ENCODE assay signal across 8 cellular contexts in genomic region chr3:49028673-49029562, GRCh38. TPM values are rescaled to one million over a fixed set of nuclear protein-coding genes. Genes with fewer than 3 reads are reported as not detected.
DNase-seq lines count a peak whose midpoint lies in the region; ATAC-seq lines count a peak whose summit lies in the region.

Gene IMPDH2 (minus strand): TSS chr3:49029398. CDS start chr3:49029350, 48 bp downstream.

- DNase-seq in DMS79 (lab: John Stamatoyannopoulos, UW) (peak; percentile 35), RKO (ENCODE audit: low spot score) (peak; percentile 94), activated T-helper 1 cell treated with Interleukin-2 at 50 U/mL for 16 hours (ENCODE audit: low read depth) (peak; percentile 90), fibroblast of gingiva (ENCODE audit: low read depth) (peak; percentile 93)
- DNase-seq in naive thymus-derived CD4-positive, alpha-beta T cell = peak; percentile 89 to 95 (median 93)

- no peaks in the 10 kb centered on the region for H3K9me3 ChIP-seq in KOPT-K1 (ENCODE audit: insufficient read depth, low read length, poor library complexity, severe bottlenecking)
- H3K9me3 ChIP-seq in naive thymus-derived CD4-positive, alpha-beta T cell (ENCODE audit: control insufficient read depth in 2 of 3, low read length in 3 of 3) = no peaks in the 10 kb centered on the region

- H3K4me3 Mint-ChIP-seq in naive thymus-derived CD4-positive, alpha-beta T cell = peak within 1 kb of the TSS; percentile 86 to 96 (median 94)
- H3K4me3 Mint-ChIP-seq in stimulated activated memory B cell treated with anti-CD40 and anti-IgM and Interleukin-4, amounts not matched to agents 10 μg/mL and 1 μg/mL and 100 μg/mL, for 72 hours = peak within 1 kb of the TSS; percentile 92

- peaks cover 10 to 11% of the 10 kb centered on the region in 2 donors for H3K4me1 ChIP-seq in naive thymus-derived CD4-positive, alpha-beta T cell (ENCODE audit: control insufficient read depth in 2 of 2, insufficient read depth in 2 of 2, low read length in 2 of 2)

- peak within 1 kb of the TSS; percentile 92 to 100 (median 98) for H3K27ac Mint-ChIP-seq in naive thymus-derived CD4-positive, alpha-beta T cell
- peak within 1 kb of the TSS; percentile 96 for H3K27ac Mint-ChIP-seq in stimulated activated memory B cell treated with anti-CD40 and anti-IgM and Interleukin-4, amounts not matched to agents 10 μg/mL and 1 μg/mL and 100 μg/mL, for 72 hours

- peak within 1 kb of the TSS; percentile 74 for H3K4me3 ChIP-seq in naive thymus-derived CD4-positive, alpha-beta T cell (ENCODE audit: low read length)

- H3K36me3 Mint-ChIP-seq in naive thymus-derived CD4-positive, alpha-beta T cell = peaks cover 0 to 46% (median 10%) of the 10 kb centered on the region in 5 donors
- peaks cover 65% of the 10 kb centered on the region for H3K36me3 Mint-ChIP-seq in stimulated activated memory B cell treated with anti-CD40 and anti-IgM and Interleukin-4, amounts not matched to agents 10 μg/mL and 1 μg/mL and 100 μg/mL, for 72 hours

- CTCF ChIA-PET in naive thymus-derived CD4-positive, alpha-beta T cell (lab: Charles Lee) = interaction anchor here (0.8 to 1.9 kb wide), 5 partner anchors 9 to 415 kb away, joined by 3 to 13 read pairs (median 4); partner anchors contain the start of genes P4HTM and WDR6

- H3K27ac ChIP-seq in KOPT-K1 (ENCODE audit: low read depth, low read length, poor library complexity, severe bottlenecking) = peak within 1 kb of the TSS; percentile 80
- H3K27ac ChIP-seq in naive thymus-derived CD4-positive, alpha-beta T cell (ENCODE audit: low read depth, low read length) = peak within 1 kb of the TSS; percentile 98

- intact Hi-C loops in naive thymus-derived CD4-positive, alpha-beta T cell (cut with micrococcal nuclease) = loop anchor here (1.0 to 10.0 kb wide), 10 partner anchors 8 to 1326 kb away; partner anchors contain the start of genes ARIH2 (in 1 of the 2), C3orf62 (in 1 of the 2), CYB561D2 (in 1 of the 2) and IP6K2 (in 1 of the 2)

- ATAC-seq in GM21737 (IDR thresholded peaks at IDR 0.05; ENCODE audit: unreplicated experiment) = peak; percentile 82
- peak; percentile 97 for ATAC-seq in naive thymus-derived CD4-positive, alpha-beta T cell
- ATAC-seq in stimulated activated memory B cell treated with anti-CD40 and anti-IgM and Interleukin-4, amounts not matched to agents 10 μg/mL and 1 μg/mL and 100 μg/mL, for 72 hours = peak; percentile 94

- POLR2A ChIA-PET in naive thymus-derived CD4-positive, alpha-beta T cell (lab: Charles Lee) = interaction anchor here (0.5 to 2.3 kb wide), 22 partner anchors 10 to 390 kb away, joined by 3 to 52 read pairs (median 4); partner anchors contain the start of genes ARIH2, DALRD3, P4HTM and QRICH1

- H3K4me1 Mint-ChIP-seq in naive thymus-derived CD4-positive, alpha-beta T cell = peaks cover 7 to 52% (median 34%) of the 10 kb centered on the region in 7 donors
- H3K4me1 Mint-ChIP-seq in stimulated activated memory B cell treated with anti-CD40 and anti-IgM and Interleukin-4, amounts not matched to agents 10 μg/mL and 1 μg/mL and 100 μg/mL, for 72 hours = peaks cover 60% of the 10 kb centered on the region

- peaks cover 89% of the 10 kb centered on the region for H3K36me3 ChIP-seq in KOPT-K1 (ENCODE audit: insufficient read depth, low read length)
- peaks cover 17 to 67% (median 32%) of the 10 kb centered on the region in 3 experiments for H3K36me3 ChIP-seq in naive thymus-derived CD4-positive, alpha-beta T cell (ENCODE audit: control insufficient read depth in 2 of 3, insufficient read depth in 3 of 3, low read length in 3 of 3)

- H3K27me3 ChIP-seq in naive thymus-derived CD4-positive, alpha-beta T cell (ENCODE audit: control insufficient read depth in 2 of 2, insufficient read depth in 2 of 2, low read length in 2 of 2) = no peaks in the 10 kb centered on the region

- H3K27me3 Mint-ChIP-seq in naive thymus-derived CD4-positive, alpha-beta T cell = no peaks in the 10 kb centered on the region
- H3K27me3 Mint-ChIP-seq in stimulated activated memory B cell treated with anti-CD40 and anti-IgM and Interleukin-4, amounts not matched to agents 10 μg/mL and 1 μg/mL and 100 μg/mL, for 72 hours = no peaks in the 10 kb centered on the region

- peaks cover 0 to 6% (median 0%) of the 10 kb centered on the region in 11 donors for H3K9me3 Mint-ChIP-seq in naive thymus-derived CD4-positive, alpha-beta T cell
- H3K9me3 Mint-ChIP-seq in stimulated activated memory B cell treated with anti-CD40 and anti-IgM and Interleukin-4, amounts not matched to agents 10 μg/mL and 1 μg/mL and 100 μg/mL, for 72 hours = no peaks in the 10 kb centered on the region

RNA-seq across cellular contexts. Expression of gene IMPDH2, which starts in this region (rescaled TPM):
- total RNA-seq in naive thymus-derived CD4-positive, alpha-beta T cell = 100 to 1,000 TPM; 102 to 206 (median 121) TPM
- 100 to 1,000 TPM; 109 to 123 TPM for polyA plus RNA-seq in naive thymus-derived CD4-positive, alpha-beta T cell

Comparison
In these comparisons a context has a peak if more than half of its experiments do, and no peak if none do; other contexts are left out.
1. Peak in every context shown above with its lines: DNase-seq, ATAC-seq, H3K4me3 ChIP-seq and H3K27ac ChIP-seq.
2. DNase-seq: peak in every context shown above with its lines; median percentile 94 in RKO; 93 in fibroblast of gingiva; 93 in naive thymus-derived CD4-positive, alpha-beta T cell; 90 in activated T-helper 1 cell treated with Interleukin-2 at 50 U/mL for 16 hours; 35 in DMS79.